12 cellular contexts compared by ENCODE assay signal in genomic region chr21:36706951-36707762, GRCh38. TPM values are rescaled to one million over a fixed set of nuclear protein-coding genes. Genes with fewer than 3 reads are reported as not detected.
DNase-seq lines count a peak whose midpoint lies in the region; ATAC-seq, FAIRE-seq and TF ChIP-seq lines count a peak whose summit lies in the region.
"Had no signal": no experiment of that assay in that cellular context is flagged by ENCODE, and none has a peak within 500 bp of the region (broad histone marks: within the 10 kb centered on the region; RNA-seq: fewer than 3 reads in every experiment).

No MANE protein-coding gene starts in this region.

- CTCF ChIA-PET in activated CD4-positive, alpha-beta memory T cell treated with anti-CD3 and anti-CD28 coated beads, Interleukin-2, amount 10 ng/mL, durations not matched to agents 7 days and 5 days (lab: Charles Lee): no interaction called here

- POLR2A ChIA-PET in activated CD4-positive, alpha-beta memory T cell treated with anti-CD3 and anti-CD28 coated beads, Interleukin-2, amount 10 ng/mL, durations not matched to agents 7 days and 5 days (lab: Charles Lee): no interaction called here

- peak overlapping the region; percentile 72 for H3K4me3 Mint-ChIP-seq in activated naive CD4-positive, alpha-beta T cell treated with anti-CD3 and anti-CD28 coated beads, Interleukin-2, amount 50 U/mL, for 24 hours
- H3K4me3 Mint-ChIP-seq in activated CD4-positive, alpha-beta memory T cell treated with anti-CD3 and anti-CD28 coated beads, Interleukin-2, amount 10 ng/mL, durations not matched to agents 7 days and 5 days: no peak overlapping the region
- H3K4me3 Mint-ChIP-seq in stimulated activated naive CD8-positive, alpha-beta T cell treated with anti-CD3 and anti-CD28 coated beads, Interleukin-15, amount 100 ng/mL, for 72 hours: peak overlapping the region; percentile 50 to 73

- H3K4me1 Mint-ChIP-seq in activated naive CD4-positive, alpha-beta T cell treated with anti-CD3 and anti-CD28 coated beads, Interleukin-2, amount 50 U/mL, for 24 hours: peaks cover 35% of the 10 kb centered on the region
- peaks cover 21% of the 10 kb centered on the region for H3K4me1 Mint-ChIP-seq in activated CD4-positive, alpha-beta memory T cell treated with anti-CD3 and anti-CD28 coated beads, Interleukin-2, amount 10 ng/mL, durations not matched to agents 7 days and 5 days
- H3K4me1 Mint-ChIP-seq in stimulated activated naive CD8-positive, alpha-beta T cell treated with anti-CD3 and anti-CD28 coated beads, Interleukin-15, amount 100 ng/mL, for 72 hours: peaks cover 70% of the 10 kb centered on the region

- no peaks in the 10 kb centered on the region for H3K9me3 Mint-ChIP-seq in activated naive CD4-positive, alpha-beta T cell treated with anti-CD3 and anti-CD28 coated beads, Interleukin-2, amount 50 U/mL, for 24 hours
- no peaks in the 10 kb centered on the region for H3K9me3 Mint-ChIP-seq in activated CD4-positive, alpha-beta memory T cell treated with anti-CD3 and anti-CD28 coated beads, Interleukin-2, amount 10 ng/mL, durations not matched to agents 7 days and 5 days
- H3K9me3 Mint-ChIP-seq in stimulated activated naive CD8-positive, alpha-beta T cell treated with anti-CD3 and anti-CD28 coated beads, Interleukin-15, amount 100 ng/mL, for 72 hours: no peaks in the 10 kb centered on the region

- H3K27me3 Mint-ChIP-seq in activated naive CD4-positive, alpha-beta T cell treated with anti-CD3 and anti-CD28 coated beads, Interleukin-2, amount 50 U/mL, for 24 hours: peaks cover 67% of the 10 kb centered on the region
- peaks cover 83% of the 10 kb centered on the region for H3K27me3 Mint-ChIP-seq in activated CD4-positive, alpha-beta memory T cell treated with anti-CD3 and anti-CD28 coated beads, Interleukin-2, amount 10 ng/mL, durations not matched to agents 7 days and 5 days
- peaks cover 98% of the 10 kb centered on the region for H3K27me3 Mint-ChIP-seq in stimulated activated naive CD8-positive, alpha-beta T cell treated with anti-CD3 and anti-CD28 coated beads, Interleukin-15, amount 100 ng/mL, for 72 hours

- no peak overlapping the region for H3K27ac Mint-ChIP-seq in activated naive CD4-positive, alpha-beta T cell treated with anti-CD3 and anti-CD28 coated beads, Interleukin-2, amount 50 U/mL, for 24 hours
- no peak overlapping the region for H3K27ac Mint-ChIP-seq in activated CD4-positive, alpha-beta memory T cell treated with anti-CD3 and anti-CD28 coated beads, Interleukin-2, amount 10 ng/mL, durations not matched to agents 7 days and 5 days
- H3K27ac Mint-ChIP-seq in stimulated activated naive CD8-positive, alpha-beta T cell treated with anti-CD3 and anti-CD28 coated beads, Interleukin-15, amount 100 ng/mL, for 72 hours: peak overlapping the region in 1 of 2 donors; percentile 83
- H3K27ac Mint-ChIP-seq: IgD-negative memory B cell had no signal

- H3K36me3 Mint-ChIP-seq in activated naive CD4-positive, alpha-beta T cell treated with anti-CD3 and anti-CD28 coated beads, Interleukin-2, amount 50 U/mL, for 24 hours: no peaks in the 10 kb centered on the region
- no peaks in the 10 kb centered on the region for H3K36me3 Mint-ChIP-seq in activated CD4-positive, alpha-beta memory T cell treated with anti-CD3 and anti-CD28 coated beads, Interleukin-2, amount 10 ng/mL, durations not matched to agents 7 days and 5 days (ENCODE audit: low read depth)

- no peak for TF ChIP-seq POLR2A in erythroblast (IDR thresholded peaks at IDR 0.05; ENCODE audit: low read length)

- DNase-seq in activated naive CD4-positive, alpha-beta T cell treated with Interleukin-2 at 50 U/mL for 16 hours: no peak
- DNase-seq in activated CD4-positive, alpha-beta memory T cell treated with anti-CD3 and anti-CD28 coated beads, Interleukin-2, amount 10 ng/mL, durations not matched to agents 7 days and 5 days: peak; percentile 14
- DNase-seq in hepatic stellate cell (ENCODE audit: low spot score) (peak; percentile 8), erythroblast (lab: John Stamatoyannopoulos, UW) (no peak), urothelium cell line (ENCODE audit: low spot score) (no peak)
- DNase-seq in stimulated activated naive CD8-positive, alpha-beta T cell treated with anti-CD3 and anti-CD28 coated beads, Interleukin-15, amount 100 ng/mL, for 72 hours: peak in 1 of 2 donors; percentile 2
- DNase-seq: activated effector memory CD4-positive, alpha-beta T cell treated with Interleukin-2 at 50 U/mL for 16 hours; NCI-H2107 had no signal

- no peak for ATAC-seq in stimulated activated naive CD8-positive, alpha-beta T cell treated with anti-CD3 and anti-CD28 coated beads, Interleukin-15, amount 100 ng/mL, for 72 hours
- no peak for ATAC-seq in HG03159 (IDR thresholded peaks at IDR 0.05; ENCODE audit: unreplicated experiment)

- no peak for FAIRE-seq in urothelium cell line (lab: Jason Lieb, UNC)
- FAIRE-seq: islet of Langerhans had no signal

RNA-seq across cellular contexts. Expression of gene SIM2, which starts 8.2 kb away (rescaled TPM):
- total RNA-seq in activated CD4-positive, alpha-beta memory T cell treated with anti-CD3 and anti-CD28 coated beads, Interleukin-2, amount 10 ng/mL, durations not matched to agents 7 days and 5 days: under 1 TPM; 0.55 to 0.68 TPM

Comparison
In these comparisons a context has a peak if more than half of its experiments do, and no peak if none do; other contexts are left out.
1. DNase-seq: peak in activated CD4-positive, alpha-beta memory T cell treated with anti-CD3 and anti-CD28 coated beads, Interleukin-2, amount 10 ng/mL, durations not matched to agents 7 days and 5 days (single experiment) and hepatic stellate cell (single experiment); none in activated naive CD4-positive, alpha-beta T cell treated with Interleukin-2 at 50 U/mL for 16 hours (single experiment), erythroblast (0 of 2) and urothelium cell line (single experiment).